ENCODE assay signal across 14 cellular contexts in the genomic region with DNA sequence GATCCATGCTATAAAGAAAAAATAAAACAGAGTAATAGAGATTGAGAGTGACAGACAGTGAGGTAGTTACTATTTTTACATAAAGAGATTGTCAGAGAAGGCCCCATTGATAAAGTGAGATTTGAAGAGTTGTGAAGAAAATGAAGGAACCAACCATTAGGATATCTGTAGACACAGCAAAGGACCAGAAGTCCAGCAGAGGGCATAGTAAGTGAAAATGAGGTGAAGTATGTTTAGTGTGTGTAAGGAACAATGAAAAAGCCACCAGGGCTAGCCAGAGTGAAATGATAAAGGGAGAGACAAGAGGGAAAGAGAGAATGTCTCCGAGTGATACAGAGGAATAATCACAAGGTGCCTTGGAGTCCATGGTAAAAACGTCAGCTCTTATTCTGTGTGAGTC.
DNase-seq lines count a peak whose midpoint lies in the region; ATAC-seq, FAIRE-seq and TF ChIP-seq lines count a peak whose summit lies in the region.
"Had no signal": no experiment of that assay in that cellular context is flagged by ENCODE, and none has a peak within 500 bp of the region (broad histone marks: within the 10 kb centered on the region; RNA-seq: fewer than 3 reads in every experiment).

No MANE protein-coding gene starts in this region.

- RAD21 ChIA-PET in HCT116 (lab: Charles Lee; ENCODE audit: low non-redundant PET in 1 of 2, low total read pairs in 2 of 2, uncharacterized antibody in 2 of 2, unreplicated experiment in 2 of 2), result no interaction called here

- DNase-seq in D721Med (ENCODE audit: insufficient read length, low spot score) (no peak), HCT116 (ENCODE audit: low read depth, low spot score) (peak; percentile 3), RKO (ENCODE audit: low spot score) (peak; percentile 31), mesendoderm (peak; percentile 44), NCI-H187 (lab: John Stamatoyannopoulos, UW) (no peak), A172 (ENCODE audit: low spot score) (no peak)
- DNase-seq in effector CD4-positive, alpha-beta T cell, result no peak
- DNase-seq: activated CD4-positive, alpha-beta T cell treated with anti-CD3 and anti-CD28 coated beads for 1 hour; gastrocnemius medialis; NCI-H226; stimulated activated CD4-positive, alpha-beta T cell treated with anti-CD3 and anti-CD28 coated beads, Interleukin-4, amount 100 ng/mL, for 1 hour; transverse colon had no signal

- H2AFZ ChIP-seq in HCT116 (ENCODE audit: low read depth, low read length, poor library complexity, severe bottlenecking), result no peak overlapping the region

- no peak for FAIRE-seq in D721Med (lab: Jason Lieb, UNC)

- H2BK15ac ChIP-seq in mesendoderm (replicated peaks; ENCODE audit: low read depth), result no peak overlapping the region

- no peak overlapping the region for H2BK120ac ChIP-seq in mesendoderm (ENCODE audit: low read depth, low read length)

- TF ChIP-seq CTCF in D721Med (IDR thresholded peaks at IDR 0.05; ENCODE audit: insufficient read depth, missing control alignments) (peak; percentile 25), HCT116 (IDR thresholded peaks at IDR 0.05 in 2 of 3, conservative IDR thresholded peaks at IDR 0.05 in 1 of 3; ENCODE audit: borderline replicate concordance in 1 of 3, insufficient read depth in 1 of 3, low read depth in 2 of 3, low read length in 2 of 3) (peak; percentile 17 to 39 (median 25); a peak in 5 of 6 replicates)

- POLR2A ChIA-PET in HCT116 (lab: Charles Lee), result no interaction called here

- no peak overlapping the region for H3K23ac ChIP-seq in mesendoderm (ENCODE audit: low read length)

- H4K5ac ChIP-seq in mesendoderm (ENCODE audit: low read length), result no peak overlapping the region

- H3K4ac ChIP-seq in mesendoderm (ENCODE audit: low read depth, low read length), result no peak overlapping the region

- H3K18ac ChIP-seq in mesendoderm (ENCODE audit: low read length), result no peak overlapping the region

- CTCF ChIA-PET in HCT116 (lab: Charles Lee), result no interaction called here

- no peaks in the 10 kb centered on the region for H3K9me2 ChIP-seq in HCT116 (ENCODE audit: insufficient read depth)

- ATAC-seq in HCT116, result peak; percentile 74
- ATAC-seq: activated naive CD4-positive, alpha-beta T cell treated with anti-CD3 and anti-CD28 coated beads, Interleukin-2, amount 50 U/mL, for 72 hours; gastrocnemius medialis; sciatic nerve had no signal

- WGBS in mesendoderm (ENCODE audit: extremely low coverage, insufficient coverage, low lambda C conversion rate), result no CpG with 5 or more reads among the region's 2 CpGs

- TF ChIP-seq RAD21 in HCT116 (IDR thresholded peaks at IDR 0.05; ENCODE audit: low read depth), result peak; percentile 33; the same call in 1 of the 2 replicates

- no peak overlapping the region for H2BK5ac ChIP-seq in mesendoderm (ENCODE audit: low read length)

- no peaks in the 10 kb centered on the region for H3K79me1 ChIP-seq in mesendoderm (ENCODE audit: low read length)

- no TSS peak for BruUV-seq in HCT116 (replicated peaks; lab: Mats Ljungman, UMichigan)

- H3K27ac ChIP-seq in HCT116 (ENCODE audit: low read depth, low read length), result no peak overlapping the region
- no peak overlapping the region for H3K27ac ChIP-seq in mesendoderm (ENCODE audit: low read depth, low read length)
- H3K27ac ChIP-seq: gastrocnemius medialis, transverse colon had no signal

- H3K9ac ChIP-seq in HCT116 (ENCODE audit: low read length) (no peak overlapping the region), mesendoderm (ENCODE audit: low read length) (no peak overlapping the region)

- no peak for TF ChIP-seq POLR2A in HCT116 (IDR thresholded peaks at IDR 0.05; ENCODE audit: borderline replicate concordance, extremely low read depth, insufficient read depth, insufficient read length)

- no peak overlapping the region for H4K8ac ChIP-seq in mesendoderm (ENCODE audit: low read depth, low read length)

- no peak overlapping the region for H3K56ac ChIP-seq in mesendoderm (ENCODE audit: low read length)

- H3K4me1 ChIP-seq in HCT116 (ENCODE audit: control insufficient read depth in 1 of 2, insufficient read depth in 2 of 2, low read length in 2 of 2) (no peaks in the 10 kb centered on the region), mesendoderm (ENCODE audit: control insufficient read depth, low read depth, low read length) (no peaks in the 10 kb centered on the region)
- H3K4me1 ChIP-seq: gastrocnemius medialis, transverse colon had no signal

- H3K79me2 ChIP-seq in HCT116 (ENCODE audit: insufficient read depth, low read length), result no peaks in the 10 kb centered on the region
- no peaks in the 10 kb centered on the region for H3K79me2 ChIP-seq in mesendoderm (ENCODE audit: control insufficient read depth, insufficient read depth, low read length)

- no peak overlapping the region for H3K4me2 ChIP-seq in HCT116 (ENCODE audit: low read length)
- no peak overlapping the region for H3K4me2 ChIP-seq in mesendoderm (ENCODE audit: low read length)

- no peaks in the 10 kb centered on the region for H3K9me3 ChIP-seq in HCT116 (ENCODE audit: control insufficient read depth in 1 of 2, insufficient read depth in 1 of 2, low read depth in 1 of 2, low read length in 2 of 2)
- H3K9me3 ChIP-seq: gastrocnemius medialis, transverse colon had no signal

- H3K27me3 ChIP-seq in HCT116 (ENCODE audit: insufficient read depth, low read length) (no peaks in the 10 kb centered on the region), mesendoderm (ENCODE audit: insufficient read depth, low read length, poor library complexity) (no peaks in the 10 kb centered on the region)
- H3K27me3 ChIP-seq: gastrocnemius medialis, transverse colon had no signal

- H3K4me3 ChIP-seq in HCT116 (replicated peaks in 1 of 2; ENCODE audit: low read depth in 1 of 2, low read length in 2 of 2), result no peak overlapping the region
- H3K4me3 ChIP-seq in mesendoderm (ENCODE audit: low read length), result no peak overlapping the region
- H3K4me3 ChIP-seq: gastrocnemius medialis, transverse colon had no signal

- no peak overlapping the region for H2AK5ac ChIP-seq in mesendoderm (ENCODE audit: low read length)

- intact Hi-C loops in HCT116 (cut with micrococcal nuclease), result loop anchor here (10.0 kb wide), 1 partner anchor 460 kb away; no protein-coding TSS in a partner anchor

- no peaks in the 10 kb centered on the region for H4K20me1 ChIP-seq in HCT116 (ENCODE audit: insufficient read depth)

- H3K36me3 ChIP-seq in HCT116 (ENCODE audit: control insufficient read depth in 1 of 2, insufficient read depth in 2 of 2, low read length in 2 of 2) (no peaks in the 10 kb centered on the region), mesendoderm (ENCODE audit: control insufficient read depth, insufficient read depth, low read length) (no peaks in the 10 kb centered on the region)
- H3K36me3 ChIP-seq: gastrocnemius medialis, transverse colon had no signal

TF ChIP-seq in HCT116, 20 proteins besides CTCF, POLR2A, EP300 and RAD21:
- TF ChIP-seq JUND (IDR thresholded peaks at IDR 0.05) (no peak), CEBPB (IDR thresholded peaks at IDR 0.05; ENCODE audit: low read depth) (no peak), FOSL1 (IDR thresholded peaks at IDR 0.05; ENCODE audit: low read depth) (no peak), YY1 (IDR thresholded peaks at IDR 0.05; ENCODE audit: extremely low read depth, insufficient replicate concordance, low read depth, low read length) (no peak), SIN3A (IDR thresholded peaks at IDR 0.05; ENCODE audit: low read depth) (no peak), TCF7L2 (IDR thresholded peaks at IDR 0.05; ENCODE audit: borderline replicate concordance, extremely low read depth, insufficient read depth, insufficient read length) (no peak), SRF (IDR thresholded peaks at IDR 0.05; ENCODE audit: low read depth) (no peak), EZH2phosphoT487 (IDR thresholded peaks at IDR 0.05; ENCODE audit: borderline replicate concordance) (no peak), SP1 (IDR thresholded peaks at IDR 0.05; ENCODE audit: low read depth) (no peak), ELF1 (IDR thresholded peaks at IDR 0.05; ENCODE audit: borderline replicate concordance, low read depth) (no peak), CBX3 (IDR thresholded peaks at IDR 0.05; ENCODE audit: low read depth) (no peak), POLR2AphosphoS5 (IDR thresholded peaks at IDR 0.05; ENCODE audit: low read depth, low read length) (no peak)
- TF ChIP-seq, protein P1, sequence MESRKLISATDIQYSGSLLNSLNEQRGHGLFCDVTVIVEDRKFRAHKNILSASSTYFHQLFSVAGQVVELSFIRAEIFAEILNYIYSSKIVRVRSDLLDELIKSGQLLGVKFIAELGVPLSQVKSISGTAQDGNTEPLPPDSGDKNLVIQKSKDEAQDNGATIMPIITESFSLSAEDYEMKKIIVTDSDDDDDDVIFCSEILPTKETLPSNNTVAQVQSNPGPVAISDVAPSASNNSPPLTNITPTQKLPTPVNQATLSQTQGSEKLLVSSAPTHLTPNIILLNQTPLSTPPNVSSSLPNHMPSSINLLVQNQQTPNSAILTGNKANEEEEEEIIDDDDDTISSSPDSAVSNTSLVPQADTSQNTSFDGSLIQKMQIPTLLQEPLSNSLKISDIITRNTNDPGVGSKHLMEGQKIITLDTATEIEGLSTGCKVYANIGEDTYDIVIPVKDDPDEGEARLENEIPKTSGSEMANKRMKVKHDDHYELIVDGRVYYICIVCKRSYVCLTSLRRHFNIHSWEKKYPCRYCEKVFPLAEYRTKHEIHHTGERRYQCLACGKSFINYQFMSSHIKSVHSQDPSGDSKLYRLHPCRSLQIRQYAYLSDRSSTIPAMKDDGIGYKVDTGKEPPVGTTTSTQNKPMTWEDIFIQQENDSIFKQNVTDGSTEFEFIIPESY (IDR thresholded peaks at IDR 0.05; ENCODE audit: extremely low read depth, insufficient replicate concordance, low read length), result no peak
- TF ChIP-seq, protein P2, sequence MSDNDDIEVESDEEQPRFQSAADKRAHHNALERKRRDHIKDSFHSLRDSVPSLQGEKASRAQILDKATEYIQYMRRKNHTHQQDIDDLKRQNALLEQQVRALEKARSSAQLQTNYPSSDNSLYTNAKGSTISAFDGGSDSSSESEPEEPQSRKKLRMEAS (IDR thresholded peaks at IDR 0.05), result no peak

Comparison
In these comparisons a context has a peak if more than half of its experiments do, and no peak if none do; other contexts are left out.
1. DNase-seq: peak in HCT116 (single experiment), RKO (single experiment) and mesendoderm (single experiment); none in D721Med (single experiment), effector CD4-positive, alpha-beta T cell (single experiment), NCI-H187 (0 of 2) and A172 (single experiment).